ENCODE assay signal across 27 cellular contexts in the genomic region with DNA sequence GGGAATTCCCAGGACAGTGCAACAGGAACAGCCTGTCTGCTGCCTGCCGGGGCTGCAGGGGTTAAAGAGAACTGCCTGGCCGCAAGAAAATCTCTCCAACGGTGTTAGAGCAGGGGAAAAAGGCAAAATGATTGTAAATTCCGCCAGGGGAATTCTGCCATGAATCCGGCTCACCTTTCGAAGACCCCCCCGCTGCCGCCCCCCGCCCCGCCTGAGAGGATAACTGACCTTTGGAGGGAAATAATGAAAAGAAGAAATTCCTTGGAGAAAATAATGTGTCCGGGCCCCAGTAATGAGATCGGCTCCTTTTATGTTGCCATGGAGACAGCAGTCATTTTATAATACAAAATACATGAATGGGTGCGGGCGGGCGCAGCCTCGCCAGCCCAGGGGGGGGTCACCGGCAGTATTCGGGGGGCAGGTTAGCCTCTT.
A peak's percentile ranks its signal among the peaks of the same experiment; 100 is the strongest.
DNase-seq lines count a peak whose midpoint lies in the region; ATAC-seq and TF ChIP-seq lines count a peak whose summit lies in the region.
"Had no signal": no experiment of that assay in that cellular context is flagged by ENCODE, and none has a peak within 500 bp of the region (broad histone marks: within the 10 kb centered on the region; RNA-seq: fewer than 3 reads in every experiment).

No MANE protein-coding gene starts in this region.

- H3K9me3 Mint-ChIP-seq in endodermal cell: peaks cover 2% of the 10 kb centered on the region
- peaks cover 6% of the 10 kb centered on the region for H3K9me3 Mint-ChIP-seq in nephron progenitor cell
- H3K9me3 Mint-ChIP-seq in Calu3 (ENCODE audit: low read depth, unreplicated experiment): no peaks in the 10 kb centered on the region

- H3K27me3 ChIP-seq in endodermal cell (ENCODE audit: control insufficient read depth, insufficient read depth, low read length, poor library complexity, severe bottlenecking): peaks cover 3% of the 10 kb centered on the region
- peaks cover 32% of the 10 kb centered on the region for H3K27me3 ChIP-seq in upper lobe of right lung

- H3K36me3 Mint-ChIP-seq in endodermal cell (ENCODE audit: low read depth): no peaks in the 10 kb centered on the region
- no peaks in the 10 kb centered on the region for H3K36me3 Mint-ChIP-seq in nephron progenitor cell (ENCODE audit: low read depth)
- H3K36me3 Mint-ChIP-seq in Calu3 (ENCODE audit: insufficient read depth, unreplicated experiment): no peaks in the 10 kb centered on the region
- H3K36me3 Mint-ChIP-seq: activated naive CD4-positive, alpha-beta T cell treated with anti-CD3 and anti-CD28 coated beads, Interleukin-2, amount 10 ng/mL, durations not matched to agents 7 days and 5 days; stimulated activated naive B cell treated with anti-CD40 and anti-IgM and Interleukin-4, amounts not matched to agents 10 μg/mL and 1 μg/mL and 100 μg/mL, for 72 hours; T-cell had no signal

- DNase-seq in NCI-H748 (lab: John Stamatoyannopoulos, UW; ENCODE audit: unreplicated experiment): peak; percentile 23
- no peak for DNase-seq in NCI-H748 treated with DMSO at 0.1 percent for 48 hours (lab: John Stamatoyannopoulos, UW)
- no peak for DNase-seq in endodermal cell
- DNase-seq in nephron progenitor cell: no peak
- DNase-seq in upper lobe of right lung: no peak
- DNase-seq in Calu3: no peak
- no peak for DNase-seq in coronary artery (ENCODE audit: low spot score)
- DNase-seq: activated CD4-positive, alpha-beta T cell treated with anti-CD3 and anti-CD28 coated beads for 48 hours; activated naive CD4-positive, alpha-beta T cell treated with anti-CD3 and anti-CD28 coated beads, Interleukin-2, amount 10 ng/mL, durations not matched to agents 7 days and 5 days; amniotic stem cell; effector CD4-positive, alpha-beta T cell; Kasumi-1; left ventricle myocardium inferior; mesendoderm; NCI-H1436; NCI-H2081 treated with DMSO at 0.1 percent for 48 hours; NCI-H446 treated with DMSO at 0.1 percent for 48 hours; occipital lobe; stimulated activated naive B cell treated with anti-CD40 and anti-IgM and Interleukin-4, amounts not matched to agents 10 μg/mL and 1 μg/mL and 100 μg/mL, for 72 hours; T-cell; upper lobe of left lung; WERI-Rb-1 had no signal

- H3K36me3 ChIP-seq in endodermal cell (ENCODE audit: control insufficient read depth, insufficient read depth, low read length) (no peaks in the 10 kb centered on the region), upper lobe of right lung (no peaks in the 10 kb centered on the region)
- H3K36me3 ChIP-seq: breast epithelium, upper lobe of left lung, WERI-Rb-1 had no signal

- 26 to 44% methylated on average over 6 to 18 of the region's 18 CpGs for WGBS in endodermal cell (ENCODE audit: insufficient coverage in 1 of 2, insufficient read length in 1 of 2), 2 experiments

- no peak overlapping the region for H3K4me3 ChIP-seq in endodermal cell (ENCODE audit: low read length)
- no peak overlapping the region for H3K4me3 ChIP-seq in upper lobe of right lung
- no peak overlapping the region for H3K4me3 ChIP-seq in coronary artery
- H3K4me3 ChIP-seq: breast epithelium, left ventricle myocardium inferior, upper lobe of left lung had no signal

- TF ChIP-seq CTCF in endodermal cell (conservative IDR thresholded peaks at IDR 0.05): no peak
- TF ChIP-seq CTCF in nephron progenitor cell (IDR thresholded peaks at IDR 0.05): no peak
- TF ChIP-seq CTCF in upper lobe of right lung (IDR thresholded peaks at IDR 0.05): no peak
- TF ChIP-seq CTCF in Calu3 (IDR thresholded peaks at IDR 0.05; ENCODE audit: unreplicated experiment): no peak
- TF ChIP-seq CTCF in coronary artery (IDR thresholded peaks at IDR 0.05): no peak

- no peak for ATAC-seq in upper lobe of right lung
- ATAC-seq in GM21447 (IDR thresholded peaks at IDR 0.05; ENCODE audit: unreplicated experiment): no peak
- ATAC-seq: activated T-helper 17 cell treated with anti-CD3 and anti-CD28 coated beads, Interleukin-2, amount 50 U/mL, for 72 hours; stimulated activated naive B cell treated with anti-CD40 and anti-IgM and Interleukin-4, amounts not matched to agents 10 μg/mL and 1 μg/mL and 100 μg/mL, for 72 hours; T-cell had no signal

- peaks cover 34% of the 10 kb centered on the region for H3K27me3 Mint-ChIP-seq in endodermal cell (ENCODE audit: insufficient read depth)
- peaks cover 51% of the 10 kb centered on the region for H3K27me3 Mint-ChIP-seq in nephron progenitor cell (ENCODE audit: low read depth, poor library complexity)
- H3K27me3 Mint-ChIP-seq in Calu3 (ENCODE audit: unreplicated experiment): peaks cover 79% of the 10 kb centered on the region

- H3K4me1 Mint-ChIP-seq in endodermal cell: peaks cover 22% of the 10 kb centered on the region
- peaks cover 44% of the 10 kb centered on the region for H3K4me1 Mint-ChIP-seq in nephron progenitor cell
- no peaks in the 10 kb centered on the region for H3K4me1 Mint-ChIP-seq in Calu3 (ENCODE audit: low read depth, unreplicated experiment)
- H3K4me1 Mint-ChIP-seq: activated naive CD4-positive, alpha-beta T cell treated with anti-CD3 and anti-CD28 coated beads, Interleukin-2, amount 10 ng/mL, durations not matched to agents 7 days and 5 days; activated T-helper 17 cell treated with anti-CD3 and anti-CD28 coated beads, Interleukin-2, amount 50 U/mL, for 72 hours; stimulated activated naive B cell treated with anti-CD40 and anti-IgM and Interleukin-4, amounts not matched to agents 10 μg/mL and 1 μg/mL and 100 μg/mL, for 72 hours; T-cell had no signal

- CTCF ChIA-PET in Calu3 (lab: Charles Lee): no interaction called here

- H3K4me1 ChIP-seq in endodermal cell (ENCODE audit: control insufficient read depth, insufficient read depth, low read length): no peaks in the 10 kb centered on the region
- H3K4me1 ChIP-seq in upper lobe of right lung: no peaks in the 10 kb centered on the region
- H3K4me1 ChIP-seq: breast epithelium had no signal

- H3K9me3 ChIP-seq in endodermal cell (ENCODE audit: control insufficient read depth, low read length): peaks cover 7% of the 10 kb centered on the region
- no peaks in the 10 kb centered on the region for H3K9me3 ChIP-seq in upper lobe of right lung

- peak overlapping the region; percentile 49 for H3K27ac ChIP-seq in endodermal cell (ENCODE audit: low read depth, low read length)
- no peak overlapping the region for H3K27ac ChIP-seq in upper lobe of right lung
- H3K27ac ChIP-seq in coronary artery: no peak overlapping the region
- H3K27ac ChIP-seq: breast epithelium, epithelial cell of prostate, left ventricle myocardium inferior, upper lobe of left lung, WERI-Rb-1 had no signal

- BruUV-seq in Calu3 (replicated peaks; lab: Mats Ljungman, UMichigan): no TSS peak

- intact Hi-C loops in upper lobe of right lung (cut with DNase I) (no loop called here), Calu3 (cut with micrococcal nuclease; ENCODE audit: unreplicated experiment) (no loop called here)

- H3K9ac ChIP-seq in endodermal cell (ENCODE audit: extremely low read depth, low read length, poor library complexity, severe bottlenecking): no peak overlapping the region

- H3K4me3 Mint-ChIP-seq in endodermal cell: no peak overlapping the region
- peak overlapping the region; percentile 58 for H3K4me3 Mint-ChIP-seq in nephron progenitor cell
- H3K4me3 Mint-ChIP-seq in Calu3 (ENCODE audit: low read depth, unreplicated experiment): no peak overlapping the region
- H3K4me3 Mint-ChIP-seq: activated naive CD4-positive, alpha-beta T cell treated with anti-CD3 and anti-CD28 coated beads, Interleukin-2, amount 10 ng/mL, durations not matched to agents 7 days and 5 days; activated T-helper 17 cell treated with anti-CD3 and anti-CD28 coated beads, Interleukin-2, amount 50 U/mL, for 72 hours; stimulated activated naive B cell treated with anti-CD40 and anti-IgM and Interleukin-4, amounts not matched to agents 10 μg/mL and 1 μg/mL and 100 μg/mL, for 72 hours; T-cell had no signal

- H3K27ac Mint-ChIP-seq in endodermal cell: no peak overlapping the region
- no peak overlapping the region for H3K27ac Mint-ChIP-seq in nephron progenitor cell
- no peak overlapping the region for H3K27ac Mint-ChIP-seq in Calu3 (ENCODE audit: unreplicated experiment)
- H3K27ac Mint-ChIP-seq: activated naive CD4-positive, alpha-beta T cell treated with anti-CD3 and anti-CD28 coated beads, Interleukin-2, amount 10 ng/mL, durations not matched to agents 7 days and 5 days; activated T-helper 17 cell treated with anti-CD3 and anti-CD28 coated beads, Interleukin-2, amount 50 U/mL, for 72 hours; CD14-positive monocyte; stimulated activated naive B cell treated with anti-CD40 and anti-IgM and Interleukin-4, amounts not matched to agents 10 μg/mL and 1 μg/mL and 100 μg/mL, for 72 hours; T-cell had no signal
